17 cellular contexts compared by ENCODE assay signal in the genomic region with DNA sequence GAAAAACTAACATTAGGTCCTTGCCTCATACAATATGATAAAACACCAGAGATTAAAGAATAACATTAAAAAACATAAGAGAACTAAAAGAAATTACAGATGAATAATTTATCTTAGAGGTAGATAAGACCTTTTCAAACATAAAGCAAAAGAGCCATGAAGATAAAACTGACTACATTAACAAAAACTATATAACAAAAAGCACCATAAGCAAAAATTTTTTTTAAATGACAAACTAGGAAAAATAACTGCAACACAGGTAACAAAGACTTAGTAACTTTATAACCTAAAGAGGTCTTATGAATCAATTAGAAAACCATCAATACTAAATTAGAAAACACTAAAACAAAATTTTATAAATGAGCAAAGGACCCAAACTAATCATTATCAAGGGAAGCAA. TPM values are rescaled to one million over a fixed set of nuclear protein-coding genes. Genes with fewer than 3 reads are reported as not detected.
A peak's percentile ranks its signal among the peaks of the same experiment; 100 is the strongest.
DNase-seq lines count a peak whose midpoint lies in the region; ATAC-seq, FAIRE-seq and TF ChIP-seq lines count a peak whose summit lies in the region.
"Had no signal": no experiment of that assay in that cellular context is flagged by ENCODE, and none has a peak within 500 bp of the region (broad histone marks: within the 10 kb centered on the region; RNA-seq: fewer than 3 reads in every experiment).

No MANE protein-coding gene starts in this region.

- no peak overlapping the region for H2AFZ ChIP-seq in HepG2 (ENCODE audit: low read length)
- H2AFZ ChIP-seq: GM23338 had no signal

- no peak for TF ChIP-seq CTCF in HepG2 (CRISPR knock-in tag; IDR thresholded peaks at IDR 0.05)
- no peak for TF ChIP-seq CTCF in right lobe of liver (IDR thresholded peaks at IDR 0.05)
- TF ChIP-seq CTCF in kidney (IDR thresholded peaks at IDR 0.05; ENCODE audit: borderline replicate concordance, extremely low read depth, insufficient read depth) = no peak
- no peak for TF ChIP-seq CTCF in WERI-Rb-1 (IDR thresholded peaks at IDR 0.05; ENCODE audit: low read depth, low read length)
- TF ChIP-seq CTCF in GM10248 (IDR thresholded peaks at IDR 0.05; ENCODE audit: control extremely low read depth, extremely low read depth, low read depth, missing control alignments) = no peak
- TF ChIP-seq CTCF in heart right ventricle (IDR thresholded peaks at IDR 0.05) = no peak

- H3K27me3 ChIP-seq in HepG2 (ENCODE audit: control insufficient read depth in 1 of 2, insufficient read depth in 2 of 2, low read length in 2 of 2) = no peaks in the 10 kb centered on the region
- no peaks in the 10 kb centered on the region for H3K27me3 ChIP-seq in right lobe of liver
- no peaks in the 10 kb centered on the region for H3K27me3 ChIP-seq in WERI-Rb-1 (ENCODE audit: insufficient read depth, low read depth, severe bottlenecking)
- H3K27me3 ChIP-seq in heart right ventricle = no peaks in the 10 kb centered on the region
- H3K27me3 ChIP-seq: BLaER1 had no signal

- FAIRE-seq in HepG2 (lab: Jason Lieb, UNC) (no peak), TTC549 (lab: Jason Lieb, UNC) (peak; percentile 63), kidney (lab: Jason Lieb, UNC) (peak; percentile 29)
- FAIRE-seq: GM12878, GM18507 had no signal

- H3K4me3 ChIP-seq in HepG2 (replicated peaks in 1 of 3; ENCODE audit: insufficient read depth in 1 of 3, low read depth in 2 of 3, low read length in 3 of 3) (no peak overlapping the region), right lobe of liver (no peak overlapping the region), kidney (ENCODE audit: low read length in 2 of 2) (no peak overlapping the region), WERI-Rb-1 (ENCODE audit: low read depth, low read length) (no peak overlapping the region), heart right ventricle (no peak overlapping the region)
- H3K4me3 ChIP-seq: BLaER1, GM12878, GM23338 had no signal

- no peak for ATAC-seq in HepG2
- no peak for ATAC-seq in right lobe of liver
- ATAC-seq in GM19328 (IDR thresholded peaks at IDR 0.05; ENCODE audit: unreplicated experiment) = no peak
- ATAC-seq in heart right ventricle = no peak
- ATAC-seq: GM12878, GM23338 had no signal

- H4K20me1 ChIP-seq in HepG2 (ENCODE audit: insufficient read depth, low read length) = no peaks in the 10 kb centered on the region
- H4K20me1 ChIP-seq: BLaER1 had no signal

- H3K9me3 ChIP-seq in HepG2 (ENCODE audit: low read length) (no peaks in the 10 kb centered on the region), right lobe of liver (no peaks in the 10 kb centered on the region), kidney (ENCODE audit: control insufficient read depth in 1 of 2, low read length in 2 of 2) (no peaks in the 10 kb centered on the region), WERI-Rb-1 (ENCODE audit: severe bottlenecking) (no peaks in the 10 kb centered on the region), heart right ventricle (no peaks in the 10 kb centered on the region)
- H3K9me3 ChIP-seq: BLaER1, Caco-2 had no signal

- H3K27ac ChIP-seq in HepG2 (ENCODE audit: extremely low read length, insufficient read depth, low read length) = no peak overlapping the region
- no peak overlapping the region for H3K27ac ChIP-seq in right lobe of liver
- no peak overlapping the region for H3K27ac ChIP-seq in kidney (ENCODE audit: low read depth in 2 of 2, low read length in 2 of 2)
- no peak overlapping the region for H3K27ac ChIP-seq in WERI-Rb-1
- no peak overlapping the region for H3K27ac ChIP-seq in heart right ventricle
- H3K27ac ChIP-seq: 22Rv1, BLaER1 had no signal

- H3K4me2 ChIP-seq in HepG2 (ENCODE audit: low read depth, low read length) = no peak overlapping the region
- H3K4me2 ChIP-seq: BLaER1, GM23338 had no signal

- DNase-seq in HepG2 (ENCODE audit: low spot score) = no peak
- no peak for DNase-seq in right lobe of liver
- DNase-seq in kidney = no peak
- DNase-seq in WERI-Rb-1 = no peak
- no peak for DNase-seq in GM10248 (ENCODE audit: extremely low spot score)
- DNase-seq in heart right ventricle = no peak
- DNase-seq: AML-193; Caco-2; CD8-positive, alpha-beta memory T cell; H7 had no signal

- H3K4me1 ChIP-seq in HepG2 (ENCODE audit: insufficient read depth, low read length) = peaks cover 64% of the 10 kb centered on the region
- H3K4me1 ChIP-seq in right lobe of liver = no peaks in the 10 kb centered on the region
- H3K4me1 ChIP-seq in kidney (ENCODE audit: control insufficient read depth in 1 of 2, insufficient read depth in 1 of 2, low read depth in 1 of 2, low read length in 2 of 2) = peaks cover 2 to 14% of the 10 kb centered on the region in 2 donors
- H3K4me1 ChIP-seq in heart right ventricle = peaks cover 0 to 29% (median 15%) of the 10 kb centered on the region in 9 donors
- H3K4me1 ChIP-seq: Caco-2 had no signal

- no peaks in the 10 kb centered on the region for H3K79me2 ChIP-seq in HepG2 (ENCODE audit: insufficient read depth, low read length)

- intact Hi-C loops in HepG2 (cut with micrococcal nuclease; ENCODE audit: unreplicated experiment) = no loop called here
- intact Hi-C loops in right lobe of liver (cut with DNase I) = no loop called here
- intact Hi-C loops in kidney (cut with DNase I) = no loop called here
- intact Hi-C loops in heart right ventricle (cut with DNase I) = loop anchor here in 2 of 10 donors (10.0 kb wide), 1 partner anchor 55 kb away; no protein-coding TSS in a partner anchor

- CTCF ChIA-PET in HepG2 (lab: Yijun Ruan, JAX; ENCODE audit: low intra/inter-chr PET ratio, low total read pairs) (no interaction called here), GM10248 (lab: Yijun Ruan, JAX) (interaction anchor here (1.3 to 1.5 kb wide), 2 partner anchors 17 to 24 kb away, joined by 3 to 6 read pairs; partner anchors contain the start of gene SERTAD2)

- BruUV-seq in HepG2 (replicated peaks; lab: Mats Ljungman, UMichigan) = no TSS peak

- H3K36me3 ChIP-seq in HepG2 (replicated peaks in 1 of 2; ENCODE audit: control insufficient read depth in 1 of 2, insufficient read depth in 2 of 2, low read length in 2 of 2) = no peaks in the 10 kb centered on the region
- no peaks in the 10 kb centered on the region for H3K36me3 ChIP-seq in right lobe of liver
- no peaks in the 10 kb centered on the region for H3K36me3 ChIP-seq in kidney (ENCODE audit: control insufficient read depth in 1 of 2, insufficient read depth in 2 of 2, low read length in 2 of 2)
- H3K36me3 ChIP-seq in WERI-Rb-1 = no peaks in the 10 kb centered on the region
- H3K36me3 ChIP-seq in heart right ventricle = no peaks in the 10 kb centered on the region
- H3K36me3 ChIP-seq: BLaER1 had no signal

- TF ChIP-seq RAD21 in HepG2 (CRISPR knock-in tag; IDR thresholded peaks at IDR 0.05) = no peak

- TF ChIP-seq POLR2A in HepG2 (IDR thresholded peaks at IDR 0.05; ENCODE audit: insufficient read depth in 1 of 2, low read depth in 2 of 2, low read length in 2 of 2) (no peak), right lobe of liver (IDR thresholded peaks at IDR 0.05) (no peak)

- POLR2A ChIA-PET in HepG2 (lab: Yijun Ruan, JAX) = interaction anchor here (1.1 kb wide), 1 partner anchor 16 kb away, joined by 5 read pairs; the partner anchor contains the start of gene SERTAD2
- POLR2A ChIA-PET in GM10248 (lab: Yijun Ruan, JAX) = no interaction called here

- H3K9ac ChIP-seq in HepG2 (ENCODE audit: insufficient read depth, low read depth, low read length) (no peak overlapping the region), kidney (ENCODE audit: low read length in 2 of 2) (no peak overlapping the region)
- H3K9ac ChIP-seq: BLaER1 had no signal

- TF ChIP-seq EP300 in HepG2 (IDR thresholded peaks at IDR 0.05; ENCODE audit: low read depth in 2 of 2, low read length in 2 of 2) = no peak
- no peak for TF ChIP-seq EP300 in HepG2 (CRISPR knock-in tag; IDR thresholded peaks at IDR 0.05; ENCODE audit: borderline replicate concordance)

- in situ Hi-C loops in HepG2 (cut with HindIII; ENCODE audit: extremely low pct_ligation_motif_present, low pct_unique_long_range_greater_than_20kb) = no loop called here

TF ChIP-seq in HepG2, 621 proteins besides CTCF, POLR2A, EP300 and RAD21 (continues in another document):
- TF ChIP-seq MAFK (conservative IDR thresholded peaks at IDR 0.05 in 1 of 2, IDR thresholded peaks at IDR 0.05 in 1 of 2; ENCODE audit: low read length in 2 of 2) (peak; percentile 38 to 52; a peak in 3 of 4 replicates), MAFF (IDR thresholded peaks at IDR 0.05; ENCODE audit: low read depth, low read length) (0 out of 2 replicates have a peak, but pooled peaks have one; percentile 30), ZNF30 (CRISPR knock-in tag; IDR thresholded peaks at IDR 0.05) (no peak), NFKBIZ (CRISPR knock-in tag; IDR thresholded peaks at IDR 0.05) (no peak)

RNA-seq across cellular contexts. Expression of gene SERTAD2, which starts 16.3 kb away (rescaled TPM):
- 6.7 and 11.8 TPM in 2 replicates for total RNA-seq in HepG2 (2016; rRNA removed; fragmentation: Illumina TruSeq; extraction: Trizol)
- 1.4 and 1.5 TPM in 2 replicates for total RNA-seq in HepG2 (2016; cell fraction: cytosol; rRNA removed; fragmentation: Illumina TruSeq; extraction: Trizol; ENCODE audit: low read depth)
- 6.7 and 10.6 TPM in 2 replicates for total RNA-seq in HepG2 (2016; cell fraction: insoluble cytoplasmic fraction; rRNA removed; fragmentation: Illumina TruSeq; extraction: Trizol)
- total RNA-seq in HepG2 (2016; cell fraction: membrane; rRNA removed; fragmentation: Illumina TruSeq; extraction: Trizol) = 7.8 and 8.3 TPM in 2 replicates
- total RNA-seq in HepG2 (2016; cell fraction: nucleus; rRNA removed; fragmentation: Illumina TruSeq; extraction: Trizol) = 14.3 and 14.5 TPM in 2 replicates
- polyA plus RNA-seq in HepG2 (2011; rRNA removed) = 22.6 and 23.5 TPM in 2 replicates
- polyA plus RNA-seq in HepG2 (2011; cell fraction: cytosol; rRNA removed) = 18.0 and 25.0 TPM in 2 replicates
- polyA plus RNA-seq in HepG2 (2011; cell fraction: nucleus; rRNA removed) = 19.6 and 25.0 TPM in 2 replicates
- 42.6 and 46.2 TPM in 2 replicates for polyA plus RNA-seq in HepG2 (2012)
- polyA plus RNA-seq in HepG2 (2016; cell fraction: cytosol; fragmentation: Illumina TruSeq; extraction: Trizol; ENCODE audit: low read depth) = 1.8 and 2.6 TPM in 2 replicates
- 15.8 and 17.6 TPM in 2 replicates for polyA plus RNA-seq in HepG2 (2016; cell fraction: insoluble cytoplasmic fraction; fragmentation: Illumina TruSeq; extraction: Trizol; ENCODE audit: low read depth)
- 6.6 and 6.8 TPM in 2 replicates for polyA plus RNA-seq in HepG2 (2016; cell fraction: membrane; fragmentation: Illumina TruSeq; extraction: Trizol; ENCODE audit: low read depth)
- 25.6 and 26.8 TPM in 2 replicates for polyA plus RNA-seq in HepG2 (2016; cell fraction: nucleus; fragmentation: Illumina TruSeq; extraction: Trizol; ENCODE audit: insufficient read depth, low read depth)
- polyA minus RNA-seq in HepG2 (2011; rRNA and poly(A)+ RNA removed; ENCODE audit: low replicate concordance) = 7.6 and 39.9 TPM in 2 replicates
- polyA minus RNA-seq in HepG2 (2011; cell fraction: cytosol; rRNA and poly(A)+ RNA removed) = 37.8 and 40.2 TPM in 2 replicates
- 37.5 and 39.7 TPM in 2 replicates for polyA minus RNA-seq in HepG2 (2011; cell fraction: nucleus; rRNA and poly(A)+ RNA removed)
- total RNA-seq in right lobe of liver = 10 to 100 TPM in 2 of 6 experiments, 1 to 10 TPM in 4; 3.7 to 14.4 (median 8.4) TPM
- 21.1 TPM for total RNA-seq in kidney
- 6.2 TPM for polyA plus RNA-seq in kidney (ENCODE audit: insufficient read depth, low read depth, low replicate concordance)
- 10 to 100 TPM; 11.3 to 20.9 (median 16.6) TPM for total RNA-seq in heart right ventricle
- polyA plus RNA-seq in heart right ventricle = 1 to 10 TPM; 5.6 to 6.3 TPM
